In genomic region chr11:79857404-79857803, GRCh38 we compare ENCODE assay signal across 22 cellular contexts.
"Had no signal": no experiment of that assay in that cellular context is flagged by ENCODE, and none has a peak within 500 bp of the region (broad histone marks: within the 10 kb centered on the region; RNA-seq: fewer than 3 reads in every experiment).

No MANE protein-coding gene starts in this region.

- ATAC-seq: activated naive CD8-positive, alpha-beta T cell treated with anti-CD3 and anti-CD28 coated beads, Interleukin-2, amount 50 U/mL, for 24 hours; K562; Panc1 had no signal

- H3K27ac ChIP-seq: SJSA1 had no signal

- H3K9me3 ChIP-seq: SJSA1, SK-N-SH had no signal

- H3K27me3 ChIP-seq: SJSA1 had no signal

- DNase-seq: activated CD4-positive, alpha-beta memory T cell treated with anti-CD3 and anti-CD28 coated beads for 36 hours; activated CD4-positive, alpha-beta T cell treated with anti-CD3 and anti-CD28 coated beads, Interleukin-2, amount 50 U/mL, for 1 hour; activated CD8-positive, alpha-beta memory T cell treated with anti-CD3 and anti-CD28 coated beads, Interleukin-2, amount 50 U/mL, for 48 hours; activated effector memory CD4-positive, alpha-beta T cell treated with Interleukin-2 at 50 U/mL for 16 hours; activated naive CD4-positive, alpha-beta T cell treated with anti-CD3 and anti-CD28 coated beads, Interleukin-2, amount 10 ng/mL, durations not matched to agents 7 days and 5 days; activated naive CD8-positive, alpha-beta T cell treated with anti-CD3 and anti-CD28 coated beads, Interleukin-2, amount 50 U/mL, for 24 hours; activated T-cell treated with anti-CD3 and anti-CD28 coated beads, Interleukin-2, amount 50 U/mL, for 48 hours; anterior cingulate cortex; IMR-90; NCI-H1092 treated with DMSO at 0.1 percent for 48 hours; NCI-H1930; NCI-H2081 treated with DMSO at 0.1 percent for 48 hours; NCI-H2171 treated with DMSO at 0.1 percent for 48 hours; NCI-H2227 treated with DMSO at 0.1 percent for 48 hours; NCI-H446; NCI-H510A treated with DMSO at 0.1 percent for 48 hours; NCI-H774; SHP77 treated with DMSO at 0.1 percent for 48 hours; SK-N-SH had no signal

- H3K36me3 ChIP-seq: SJSA1 had no signal

- H3K4me3 ChIP-seq: K562, SJSA1 had no signal

- H3K4me1 ChIP-seq: SJSA1 had no signal
